In genomic region chr12:53060721-53061276, GRCh38 we compare ENCODE assay signal across 11 cellular contexts. TPM values are rescaled to one million over a fixed set of nuclear protein-coding genes. Genes with fewer than 3 reads are reported as not detected.
DNase-seq lines count a peak whose midpoint lies in the region; ATAC-seq, FAIRE-seq and TF ChIP-seq lines count a peak whose summit lies in the region.
"Had no signal": no experiment of that assay in that cellular context is flagged by ENCODE, and none has a peak within 500 bp of the region (broad histone marks: within the 10 kb centered on the region; RNA-seq: fewer than 3 reads in every experiment).

No MANE protein-coding gene starts in this region.

- no TSS peak for BruUV-seq in A673 (replicated peaks; lab: Mats Ljungman, UMichigan)

- H3K27ac ChIP-seq in esophagus muscularis mucosa (replicated peaks in 1 of 4) (peak overlapping the region; percentile 82 to 95 (median 88)), prostate gland (peak overlapping the region; percentile 66 to 68), A673 (ENCODE audit: low read depth, low read length, poor library complexity, severe bottlenecking) (no peak overlapping the region)

- no peak for FAIRE-seq in urothelium cell line (lab: Jason Lieb, UNC)
- FAIRE-seq: GM12878 had no signal

- H3K4me1 ChIP-seq in esophagus muscularis mucosa = peaks cover 80 to 97% (median 94%) of the 10 kb centered on the region in 4 donors
- H3K4me1 ChIP-seq in prostate gland (replicated peaks) = peaks cover 12% of the 10 kb centered on the region
- H3K4me1 ChIP-seq in A673 (ENCODE audit: insufficient read depth, low read length, poor library complexity, severe bottlenecking) = no peaks in the 10 kb centered on the region

- H3K36me3 ChIP-seq in esophagus muscularis mucosa (peaks cover 23 to 100% (median 96%) of the 10 kb centered on the region in 4 donors), prostate gland (peaks cover 0 to 6% of the 10 kb centered on the region in 2 donors), A673 (ENCODE audit: insufficient read depth, low read length, poor library complexity, severe bottlenecking) (peaks cover 8% of the 10 kb centered on the region)

- TF ChIP-seq CTCF in esophagus muscularis mucosa (IDR thresholded peaks at IDR 0.05) (no peak), prostate gland (IDR thresholded peaks at IDR 0.05) (no peak), A673 (conservative IDR thresholded peaks at IDR 0.05; ENCODE audit: low read depth, low read length) (no peak)

- intact Hi-C loops in esophagus muscularis mucosa (cut with DNase I) = no loop called here
- intact Hi-C loops in prostate gland (cut with DNase I) = no loop called here
- intact Hi-C loops in A673 (cut with micrococcal nuclease; ENCODE audit: unreplicated experiment) = no loop called here

- H3K27me3 ChIP-seq in esophagus muscularis mucosa (no peaks in the 10 kb centered on the region), prostate gland (replicated peaks; ENCODE audit: insufficient read depth) (no peaks in the 10 kb centered on the region), A673 (replicated peaks; ENCODE audit: insufficient read depth, low read depth, low read length, poor library complexity) (no peaks in the 10 kb centered on the region)

- 69% methylated on average over 9 of the region's 18 CpGs for WGBS in esophagus muscularis mucosa
- WGBS in prostate gland = 48% methylated on average over 18 of the region's 18 CpGs

- H3K9me3 ChIP-seq in esophagus muscularis mucosa = no peaks in the 10 kb centered on the region
- no peaks in the 10 kb centered on the region for H3K9me3 ChIP-seq in prostate gland
- no peaks in the 10 kb centered on the region for H3K9me3 ChIP-seq in A673 (ENCODE audit: low read depth, low read length, poor library complexity, severe bottlenecking)

- DNase-seq in COR-L47 (lab: John Stamatoyannopoulos, UW) (peak; percentile 53), NCI-H2029 treated with DMSO at 0.1 percent for 48 hours (lab: John Stamatoyannopoulos, UW) (peak; percentile 59), esophagus muscularis mucosa (ENCODE audit: extremely low spot score) (no peak), prostate gland (ENCODE audit: low spot score) (no peak), A673 (ENCODE audit: low spot score) (no peak), urothelium cell line (ENCODE audit: low spot score) (no peak)
- DNase-seq: activated T-cell treated with anti-CD3 and anti-CD28 coated beads, Interleukin-2, amount 50 U/mL, for 72 hours; central memory CD4-positive, alpha-beta T cell had no signal

- no peak for TF ChIP-seq EP300 in esophagus muscularis mucosa (IDR thresholded peaks at IDR 0.05)

- CTCF ChIA-PET in A673 (lab: Charles Lee) = no interaction called here

- POLR2A ChIA-PET in A673 (lab: Charles Lee; ENCODE audit: low non-redundant PET) = no interaction called here

- H3K4me3 ChIP-seq in esophagus muscularis mucosa (no peak overlapping the region), prostate gland (no peak overlapping the region), A673 (ENCODE audit: low read depth, low read length, poor library complexity, severe bottlenecking) (no peak overlapping the region)
- H3K4me3 ChIP-seq: GM12878 had no signal

- TF ChIP-seq POLR2A in esophagus muscularis mucosa (IDR thresholded peaks at IDR 0.05; ENCODE audit: low read depth) (no peak), prostate gland (IDR thresholded peaks at IDR 0.05) (no peak)

- no peak for ATAC-seq in HG03457 (IDR thresholded peaks at IDR 0.05; ENCODE audit: unreplicated experiment)
- ATAC-seq in HG02571 (IDR thresholded peaks at IDR 0.05; ENCODE audit: unreplicated experiment) = no peak
- ATAC-seq: activated T-cell treated with anti-CD3 and anti-CD28 coated beads, Interleukin-2, amount 50 U/mL, for 72 hours had no signal

RNA-seq across cellular contexts. Expression of gene TNS2, which starts 10.9 kb away (rescaled TPM):
- 100 to 1,000 TPM; 173 to 226 (median 202) TPM for total RNA-seq in esophagus muscularis mucosa
- total RNA-seq in prostate gland = 100 to 1,000 TPM in 1 of 2 donors, 10 to 100 TPM in 1; 66.5 to 180 TPM
- 3.4 and 6.1 TPM in 2 replicates for total RNA-seq in A673 (2021)

RNA-seq across cellular contexts. Expression of gene SPRYD3, which starts 18.4 kb away (rescaled TPM):
- total RNA-seq in esophagus muscularis mucosa = 100 to 1,000 TPM in 2 of 4 donors, 10 to 100 TPM in 2; 79.7 to 125 (median 99.1) TPM
- 10 to 100 TPM; 38.7 to 54.4 TPM for total RNA-seq in prostate gland
- total RNA-seq in A673 (2021) = 17.0 and 19.3 TPM in 2 replicates

RNA-seq across cellular contexts. Expression of gene IGFBP6, which starts 36.7 kb away (rescaled TPM):
- total RNA-seq in esophagus muscularis mucosa (1,000 to 10,000 TPM in 1 of 4 donors, 100 to 1,000 TPM in 3; 626 to 1,141 (median 795) TPM), prostate gland (100 to 1,000 TPM; 189 to 532 TPM), A673 (2021) (6.6 and 7.3 TPM in 2 replicates)

RNA-seq across cellular contexts. Expression of gene SOAT2, which starts 42.5 kb away (rescaled TPM):
- total RNA-seq in esophagus muscularis mucosa = not detected
- total RNA-seq in prostate gland = under 1 TPM; 0.14 to 0.28 TPM
- total RNA-seq in A673 (2021) = not detected in 2 replicates

RNA-seq across cellular contexts. Expression of gene EIF4B, which starts 54.5 kb away (rescaled TPM):
- total RNA-seq in esophagus muscularis mucosa (100 to 1,000 TPM; 400 to 648 (median 576) TPM), prostate gland (100 to 1,000 TPM; 419 to 458 TPM), A673 (2021) (393 and 400 TPM in 2 replicates)

Comparison
In these comparisons a context has a peak if more than half of its experiments do, and no peak if none do; other contexts are left out.
1. DNase-seq: peak in COR-L47 (single experiment) and NCI-H2029 treated with DMSO at 0.1 percent for 48 hours (single experiment); none in esophagus muscularis mucosa (single experiment), prostate gland (single experiment), A673 (single experiment) and urothelium cell line (single experiment).
2. RNA of gene IGFBP6, which starts 36.7 kb away (total RNA-seq): 626 to 1,141 TPM in esophagus muscularis mucosa and 189 to 532 TPM in prostate gland; 6.6 to 7.3 TPM in A673; every median in the first group is over 10 times any median in the second.